Comparison of ENCODE assay signal across 12 cellular contexts in genomic region chr4:153553155-153553819, GRCh38.
DNase-seq lines count a peak whose midpoint lies in the region; ATAC-seq and TF ChIP-seq lines count a peak whose summit lies in the region.
"Had no signal": no experiment of that assay in that cellular context is flagged by ENCODE, and none has a peak within 500 bp of the region (broad histone marks: within the 10 kb centered on the region; RNA-seq: fewer than 3 reads in every experiment).

No MANE protein-coding gene starts in this region.

- DNase-seq in GM23338 (ENCODE audit: low spot score) (no peak), right atrium auricular region (ENCODE audit: low spot score) (no peak), lower leg skin (ENCODE audit: low spot score in 2 of 2) (no peak), GM13977 (ENCODE audit: low spot score) (no peak)
- DNase-seq: endodermal cell, NCI-H1436 treated with DMSO at 0.1 percent for 48 hours, substantia nigra had no signal

- no peaks in the 10 kb centered on the region for H4K20me1 ChIP-seq in GM23338 (replicated peaks; ENCODE audit: insufficient read depth)

- H3K27ac ChIP-seq in GM23338 (ENCODE audit: low read depth): no peak overlapping the region
- peak overlapping the region; percentile 61 to 88 for H3K27ac ChIP-seq in right atrium auricular region
- H3K27ac ChIP-seq in skeletal muscle tissue (ENCODE audit: low read depth, low read length): peak overlapping the region; percentile 97

- peak overlapping the region; percentile 34 to 58 (median 50) for H3K9ac ChIP-seq in skeletal muscle tissue (ENCODE audit: low read depth in 1 of 3, low read length in 3 of 3)

- TF ChIP-seq CTCF in GM23338 (conservative IDR thresholded peaks at IDR 0.05; ENCODE audit: low read depth in 2 of 2): no peak
- TF ChIP-seq CTCF in right atrium auricular region (IDR thresholded peaks at IDR 0.05): no peak
- no peak for TF ChIP-seq CTCF in lower leg skin (IDR thresholded peaks at IDR 0.05)
- no peak for TF ChIP-seq CTCF in GM13977 (IDR thresholded peaks at IDR 0.05; ENCODE audit: extremely low read depth, insufficient read depth, missing control alignments)

- H3F3A ChIP-seq in GM23338 (replicated peaks; ENCODE audit: low read depth): no peaks in the 10 kb centered on the region

- no peak overlapping the region for H3K4me3 Mint-ChIP-seq in GM23338
- H3K4me3 Mint-ChIP-seq: endodermal cell had no signal

- H3K4me1 ChIP-seq in GM23338 (ENCODE audit: insufficient read depth): no peaks in the 10 kb centered on the region
- peaks cover 0 to 21% of the 10 kb centered on the region in 2 donors for H3K4me1 ChIP-seq in right atrium auricular region
- H3K4me1 ChIP-seq in skeletal muscle tissue (ENCODE audit: control insufficient read depth in 3 of 3, insufficient read depth in 3 of 3, low read length in 3 of 3): peaks cover 14 to 27% (median 21%) of the 10 kb centered on the region in 3 donors
- H3K4me1 ChIP-seq: HAP-1 had no signal

- TF ChIP-seq POLR2A in lower leg skin (IDR thresholded peaks at IDR 0.05): no peak

- H3K27me3 Mint-ChIP-seq in GM23338 (ENCODE audit: insufficient read depth, low read depth, poor library complexity): no peaks in the 10 kb centered on the region

- H3K4me1 Mint-ChIP-seq in GM23338: peaks cover 9% of the 10 kb centered on the region; the same call in 2 of the 3 replicates

- WGBS in lower leg skin, 2 donors: 65 to 76% methylated on average over 6 of the region's 6 CpGs

- no peaks in the 10 kb centered on the region for H3K36me3 ChIP-seq in GM23338 (ENCODE audit: insufficient read depth)
- peaks cover 2% of the 10 kb centered on the region for H3K36me3 ChIP-seq in right atrium auricular region
- H3K36me3 ChIP-seq in skeletal muscle tissue (ENCODE audit: control insufficient read depth in 3 of 3, insufficient read depth in 3 of 3, low read length in 3 of 3): peaks cover 4 to 7% (median 5%) of the 10 kb centered on the region in 3 donors
- H3K36me3 ChIP-seq: HAP-1 had no signal

- no peak overlapping the region for H2AFZ ChIP-seq in GM23338

- no peaks in the 10 kb centered on the region for H3K9me2 ChIP-seq in GM23338 (ENCODE audit: insufficient read depth)

- H3K9me3 Mint-ChIP-seq in GM23338: no peaks in the 10 kb centered on the region; the same call in 2 of the 3 replicates
- H3K9me3 Mint-ChIP-seq: endodermal cell had no signal

- H3K27ac Mint-ChIP-seq in GM23338: peak overlapping the region; percentile 31; the same call in 1 of the 2 replicates
- H3K27ac Mint-ChIP-seq: endodermal cell had no signal

- H3K36me3 Mint-ChIP-seq in GM23338 (ENCODE audit: low read depth): peaks cover 3% of the 10 kb centered on the region; the same call in 1 of the 3 replicates

- ATAC-seq in GM23338 (no peak), SK-N-SH treated with all-trans-retinoic acid at 6 μM for 48 hours (peak; percentile 51; the same call in 2 of the 3 replicates), HG03354 (IDR thresholded peaks at IDR 0.05; ENCODE audit: poor library complexity, severe bottlenecking, unreplicated experiment) (no peak)
- ATAC-seq: left lobe of liver had no signal

- in situ Hi-C loops in GM13977 (cut with MboI; ENCODE audit: low pct_unique_long_range_greater_than_20kb, low sequenced_read_pairs, unreplicated experiment): no loop called here

- intact Hi-C loops in lower leg skin (cut with DNase I; ENCODE audit: low total_unique reads): loop anchor here (10.0 kb wide), 1 partner anchor 1008 kb away; no protein-coding TSS in a partner anchor

- no peak overlapping the region for H3K4me3 ChIP-seq in GM23338
- no peak overlapping the region for H3K4me3 ChIP-seq in right atrium auricular region
- peak overlapping the region in 1 of 3 donors; percentile 28 for H3K4me3 ChIP-seq in skeletal muscle tissue (ENCODE audit: low read length in 3 of 3)
- H3K4me3 ChIP-seq in lower leg skin (ENCODE audit: low read depth, poor library complexity, severe bottlenecking): no peak overlapping the region
- H3K4me3 ChIP-seq: HAP-1 had no signal

- H3K9me3 ChIP-seq in right atrium auricular region (no peaks in the 10 kb centered on the region), skeletal muscle tissue (ENCODE audit: control insufficient read depth in 3 of 3, low read length in 3 of 3) (no peaks in the 10 kb centered on the region)
- H3K9me3 ChIP-seq: HAP-1 had no signal

- H3K4me2 ChIP-seq in GM23338: no peak overlapping the region

- H3K27me3 ChIP-seq in GM23338 (ENCODE audit: insufficient read depth): no peaks in the 10 kb centered on the region
- no peaks in the 10 kb centered on the region for H3K27me3 ChIP-seq in right atrium auricular region
- no peaks in the 10 kb centered on the region for H3K27me3 ChIP-seq in skeletal muscle tissue (ENCODE audit: control insufficient read depth in 3 of 3, insufficient read depth in 3 of 3, low read length in 3 of 3)

- H3K79me2 ChIP-seq in GM23338 (replicated peaks; ENCODE audit: insufficient read depth): peaks cover 9% of the 10 kb centered on the region

TF ChIP-seq in GM23338, 12 proteins besides CTCF, POLR2A, EP300 and RAD21 (continues in another document):
- TF ChIP-seq POLR2AphosphoS5 (IDR thresholded peaks at IDR 0.05; ENCODE audit: low read depth): no peak

TF ChIP-seq in SK-N-SH treated with all-trans-retinoic acid at 6 μM for 48 hours, 23 proteins besides CTCF, POLR2A, EP300 and RAD21:
- no peak for TF ChIP-seq ZFP30 (CRISPR knock-in tag; IDR thresholded peaks at IDR 0.05)
- TF ChIP-seq ISL1 (CRISPR knock-in tag; IDR thresholded peaks at IDR 0.05): peak; percentile 91
- no peak for TF ChIP-seq ZNF565 (CRISPR knock-in tag; conservative IDR thresholded peaks at IDR 0.05; ENCODE audit: low read depth)
